ENCODE assay signal across 1 cellular context in genomic region chr16:56193951-56194726, GRCh38.
TF ChIP-seq lines count a peak whose summit lies in the region.

No MANE protein-coding gene starts in this region.

TF ChIP-seq in K562, 482 proteins besides CTCF, POLR2A, EP300 and RAD21 (continued from another document and continues in another):
- TF ChIP-seq POLR3A (IDR thresholded peaks at IDR 0.05; ENCODE audit: borderline replicate concordance, extremely low read depth, insufficient read depth, insufficient read length) (no peak), HDGF (IDR thresholded peaks at IDR 0.05) (no peak), LCOR (CRISPR knock-in tag; IDR thresholded peaks at IDR 0.05) (no peak), HCFC1 (IDR thresholded peaks at IDR 0.05; ENCODE audit: low read depth, low read length) (peak; percentile 45; the same call in 1 of the 2 replicates), PKNOX1 (IDR thresholded peaks at IDR 0.05) (peak; percentile 69), CBFA2T3 (IDR thresholded peaks at IDR 0.05) (no peak), HMGXB4 (CRISPR knock-in tag; IDR thresholded peaks at IDR 0.05) (no peak), ZNF766 (CRISPR knock-in tag; conservative IDR thresholded peaks at IDR 0.05) (peak; percentile 77), SIN3A (IDR thresholded peaks at IDR 0.05; ENCODE audit: borderline replicate concordance in 2 of 2, control insufficient read depth in 1 of 2, low read depth in 2 of 2, low read length in 2 of 2) (peak in 1 of 2 experiments; percentile 68; a peak in 1 of 4 replicates), ZNF511 (CRISPR knock-in tag; IDR thresholded peaks at IDR 0.05) (peak; percentile 66; the same call in 1 of the 2 replicates), SMAD1 (IDR thresholded peaks at IDR 0.05; ENCODE audit: low read depth, low read length, partially characterized antibody) (no peak), MIER1 (IDR thresholded peaks at IDR 0.05; ENCODE audit: low read depth) (peak; percentile 92), YY1 (IDR thresholded peaks at IDR 0.05; ENCODE audit: borderline replicate concordance in 1 of 3, control insufficient read depth in 1 of 3, extremely low read depth in 1 of 3, insufficient read depth in 3 of 3, insufficient read length in 1 of 3, insufficient replicate concordance in 2 of 3, low read depth in 1 of 3, low read length in 2 of 3) (peak in 1 of 3 experiments; percentile 47), SRSF1 (IDR thresholded peaks at IDR 0.05; ENCODE audit: low read depth, low read length) (no peak), CREB3L1 (IDR thresholded peaks at IDR 0.05; ENCODE audit: borderline replicate concordance, low read depth) (no peak), ZKSCAN3 (CRISPR knock-in tag; IDR thresholded peaks at IDR 0.05) (no peak), ZKSCAN8 (CRISPR knock-in tag; IDR thresholded peaks at IDR 0.05) (no peak), ZMIZ1 (IDR thresholded peaks at IDR 0.05; ENCODE audit: low read depth in 2 of 2, low read length in 2 of 2) (peak in 1 of 2 experiments; percentile 85; a peak in 2 of 4 replicates), TAL1 (IDR thresholded peaks at IDR 0.05) (no peak), ZBTB17 (CRISPR knock-in tag; IDR thresholded peaks at IDR 0.05) (peak; percentile 99), HDAC6 (IDR thresholded peaks at IDR 0.05; ENCODE audit: low read depth, low read length) (no peak), CUX1 (CRISPR knock-in tag; IDR thresholded peaks at IDR 0.05) (no peak), KDM4B (IDR thresholded peaks at IDR 0.05; ENCODE audit: borderline replicate concordance in 2 of 2, low read depth in 1 of 2) (no peak)
- TF ChIP-seq, protein P1, sequence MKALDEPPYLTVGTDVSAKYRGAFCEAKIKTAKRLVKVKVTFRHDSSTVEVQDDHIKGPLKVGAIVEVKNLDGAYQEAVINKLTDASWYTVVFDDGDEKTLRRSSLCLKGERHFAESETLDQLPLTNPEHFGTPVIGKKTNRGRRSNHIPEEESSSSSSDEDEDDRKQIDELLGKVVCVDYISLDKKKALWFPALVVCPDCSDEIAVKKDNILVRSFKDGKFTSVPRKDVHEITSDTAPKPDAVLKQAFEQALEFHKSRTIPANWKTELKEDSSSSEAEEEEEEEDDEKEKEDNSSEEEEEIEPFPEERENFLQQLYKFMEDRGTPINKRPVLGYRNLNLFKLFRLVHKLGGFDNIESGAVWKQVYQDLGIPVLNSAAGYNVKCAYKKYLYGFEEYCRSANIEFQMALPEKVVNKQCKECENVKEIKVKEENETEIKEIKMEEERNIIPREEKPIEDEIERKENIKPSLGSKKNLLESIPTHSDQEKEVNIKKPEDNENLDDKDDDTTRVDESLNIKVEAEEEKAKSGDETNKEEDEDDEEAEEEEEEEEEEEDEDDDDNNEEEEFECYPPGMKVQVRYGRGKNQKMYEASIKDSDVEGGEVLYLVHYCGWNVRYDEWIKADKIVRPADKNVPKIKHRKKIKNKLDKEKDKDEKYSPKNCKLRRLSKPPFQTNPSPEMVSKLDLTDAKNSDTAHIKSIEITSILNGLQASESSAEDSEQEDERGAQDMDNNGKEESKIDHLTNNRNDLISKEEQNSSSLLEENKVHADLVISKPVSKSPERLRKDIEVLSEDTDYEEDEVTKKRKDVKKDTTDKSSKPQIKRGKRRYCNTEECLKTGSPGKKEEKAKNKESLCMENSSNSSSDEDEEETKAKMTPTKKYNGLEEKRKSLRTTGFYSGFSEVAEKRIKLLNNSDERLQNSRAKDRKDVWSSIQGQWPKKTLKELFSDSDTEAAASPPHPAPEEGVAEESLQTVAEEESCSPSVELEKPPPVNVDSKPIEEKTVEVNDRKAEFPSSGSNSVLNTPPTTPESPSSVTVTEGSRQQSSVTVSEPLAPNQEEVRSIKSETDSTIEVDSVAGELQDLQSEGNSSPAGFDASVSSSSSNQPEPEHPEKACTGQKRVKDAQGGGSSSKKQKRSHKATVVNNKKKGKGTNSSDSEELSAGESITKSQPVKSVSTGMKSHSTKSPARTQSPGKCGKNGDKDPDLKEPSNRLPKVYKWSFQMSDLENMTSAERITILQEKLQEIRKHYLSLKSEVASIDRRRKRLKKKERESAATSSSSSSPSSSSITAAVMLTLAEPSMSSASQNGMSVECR (CRISPR knock-in tag; IDR thresholded peaks at IDR 0.05): 0 out of 2 replicates have a peak, but pooled peaks have one; percentile 43
- TF ChIP-seq, protein P2, sequence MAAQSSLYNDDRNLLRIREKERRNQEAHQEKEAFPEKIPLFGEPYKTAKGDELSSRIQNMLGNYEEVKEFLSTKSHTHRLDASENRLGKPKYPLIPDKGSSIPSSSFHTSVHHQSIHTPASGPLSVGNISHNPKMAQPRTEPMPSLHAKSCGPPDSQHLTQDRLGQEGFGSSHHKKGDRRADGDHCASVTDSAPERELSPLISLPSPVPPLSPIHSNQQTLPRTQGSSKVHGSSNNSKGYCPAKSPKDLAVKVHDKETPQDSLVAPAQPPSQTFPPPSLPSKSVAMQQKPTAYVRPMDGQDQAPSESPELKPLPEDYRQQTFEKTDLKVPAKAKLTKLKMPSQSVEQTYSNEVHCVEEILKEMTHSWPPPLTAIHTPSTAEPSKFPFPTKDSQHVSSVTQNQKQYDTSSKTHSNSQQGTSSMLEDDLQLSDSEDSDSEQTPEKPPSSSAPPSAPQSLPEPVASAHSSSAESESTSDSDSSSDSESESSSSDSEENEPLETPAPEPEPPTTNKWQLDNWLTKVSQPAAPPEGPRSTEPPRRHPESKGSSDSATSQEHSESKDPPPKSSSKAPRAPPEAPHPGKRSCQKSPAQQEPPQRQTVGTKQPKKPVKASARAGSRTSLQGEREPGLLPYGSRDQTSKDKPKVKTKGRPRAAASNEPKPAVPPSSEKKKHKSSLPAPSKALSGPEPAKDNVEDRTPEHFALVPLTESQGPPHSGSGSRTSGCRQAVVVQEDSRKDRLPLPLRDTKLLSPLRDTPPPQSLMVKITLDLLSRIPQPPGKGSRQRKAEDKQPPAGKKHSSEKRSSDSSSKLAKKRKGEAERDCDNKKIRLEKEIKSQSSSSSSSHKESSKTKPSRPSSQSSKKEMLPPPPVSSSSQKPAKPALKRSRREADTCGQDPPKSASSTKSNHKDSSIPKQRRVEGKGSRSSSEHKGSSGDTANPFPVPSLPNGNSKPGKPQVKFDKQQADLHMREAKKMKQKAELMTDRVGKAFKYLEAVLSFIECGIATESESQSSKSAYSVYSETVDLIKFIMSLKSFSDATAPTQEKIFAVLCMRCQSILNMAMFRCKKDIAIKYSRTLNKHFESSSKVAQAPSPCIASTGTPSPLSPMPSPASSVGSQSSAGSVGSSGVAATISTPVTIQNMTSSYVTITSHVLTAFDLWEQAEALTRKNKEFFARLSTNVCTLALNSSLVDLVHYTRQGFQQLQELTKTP (IDR thresholded peaks at IDR 0.05; ENCODE audit: low read depth in 1 of 2, partially characterized antibody in 2 of 2): peak in 1 of 2 experiments; percentile 36
- TF ChIP-seq, protein P3, sequence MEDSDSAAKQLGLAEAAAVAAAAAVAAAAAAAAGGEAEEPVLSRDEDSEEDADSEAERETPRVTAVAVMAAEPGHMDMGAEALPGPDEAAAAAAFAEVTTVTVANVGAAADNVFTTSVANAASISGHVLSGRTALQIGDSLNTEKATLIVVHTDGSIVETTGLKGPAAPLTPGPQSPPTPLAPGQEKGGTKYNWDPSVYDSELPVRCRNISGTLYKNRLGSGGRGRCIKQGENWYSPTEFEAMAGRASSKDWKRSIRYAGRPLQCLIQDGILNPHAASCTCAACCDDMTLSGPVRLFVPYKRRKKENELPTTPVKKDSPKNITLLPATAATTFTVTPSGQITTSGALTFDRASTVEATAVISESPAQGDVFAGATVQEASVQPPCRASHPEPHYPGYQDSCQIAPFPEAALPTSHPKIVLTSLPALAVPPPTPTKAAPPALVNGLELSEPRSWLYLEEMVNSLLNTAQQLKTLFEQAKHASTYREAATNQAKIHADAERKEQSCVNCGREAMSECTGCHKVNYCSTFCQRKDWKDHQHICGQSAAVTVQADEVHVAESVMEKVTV (CRISPR knock-in tag; IDR thresholded peaks at IDR 0.05): peak; percentile 100
